ENCODE assay signal across 22 cellular contexts in the genomic region with DNA sequence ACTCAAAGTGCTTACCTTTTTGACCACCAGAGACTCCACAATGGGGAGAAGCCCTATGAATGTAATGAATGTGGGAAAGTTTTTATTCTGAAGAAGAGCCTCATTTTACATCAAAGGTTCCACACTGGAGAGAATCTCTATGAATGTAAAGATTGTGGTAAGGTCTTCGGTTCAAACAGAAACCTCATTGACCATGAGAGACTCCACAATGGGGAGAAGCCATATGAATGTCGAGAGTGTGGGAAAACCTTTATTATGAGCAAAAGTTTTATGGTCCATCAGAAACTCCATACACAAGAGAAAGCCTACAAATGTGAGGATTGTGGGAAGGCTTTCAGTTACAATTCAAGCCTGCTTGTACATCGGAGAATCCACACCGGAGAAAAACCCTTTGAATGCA.
"Had no signal": no experiment of that assay in that cellular context is flagged by ENCODE, and none has a peak within 500 bp of the region (broad histone marks: within the 10 kb centered on the region; RNA-seq: fewer than 3 reads in every experiment).

No MANE protein-coding gene starts in this region.

- H3K27me3 Mint-ChIP-seq: dendritic cell treated with granulocyte-macrophage colony-stimulating factor and Interleukin-4, amounts not matched to agents 40 ng/mL and 50 ng/mL, for 4 days; effector memory CD8-positive, alpha-beta T cell; type B pancreatic cell had no signal

- H3K4me3 ChIP-seq: hepatocyte, left ventricle myocardium inferior, lung, right atrium auricular region, sigmoid colon, skin epidermis, suprapubic skin, thyroid gland had no signal

- H3K4me2 ChIP-seq: hepatocyte had no signal

- H3K4me3 Mint-ChIP-seq: dendritic cell treated with granulocyte-macrophage colony-stimulating factor and Interleukin-4, amounts not matched to agents 40 ng/mL and 50 ng/mL, for 4 days; effector memory CD8-positive, alpha-beta T cell; naive thymus-derived CD8-positive, alpha-beta T cell; type B pancreatic cell had no signal

- H2AFZ ChIP-seq: hepatocyte had no signal

- ATAC-seq: effector memory CD8-positive, alpha-beta T cell; foreskin keratinocyte; left cardiac atrium; naive thymus-derived CD8-positive, alpha-beta T cell; stimulated activated naive CD8-positive, alpha-beta T cell treated with anti-CD3 and anti-CD28 coated beads, Interleukin-15, Interleukin-2, amounts not matched to agents 100 U/mL and 50 U/mL, for 24 hours had no signal

- FAIRE-seq: endothelial cell of umbilical vein, kidney, urothelium cell line had no signal

- H3K9me3 ChIP-seq: thyroid gland had no signal

- H3K27ac ChIP-seq: foreskin keratinocyte, hepatocyte, left ventricle myocardium inferior, neutrophil, right atrium auricular region, sigmoid colon, skin epidermis, suprapubic skin, thyroid gland had no signal

- H3K4me1 ChIP-seq: foreskin keratinocyte, thyroid gland had no signal

- H3K27me3 ChIP-seq: foreskin keratinocyte, hepatocyte, neutrophil, right atrium auricular region, sigmoid colon, suprapubic skin, thyroid gland had no signal

- DNase-seq: effector memory CD8-positive, alpha-beta T cell; foreskin keratinocyte; head of caudate nucleus; kidney; left cardiac atrium; left ventricle myocardium inferior; mesenchymal stem cell; naive thymus-derived CD8-positive, alpha-beta T cell; sigmoid colon; stimulated activated CD4-positive, alpha-beta T cell treated with anti-CD3 and anti-CD28 coated beads, Interleukin-12 subunit alpha, Interleukin-12 subunit beta, amount 100 ng/mL, for 4 hours; stimulated activated naive CD8-positive, alpha-beta T cell treated with anti-CD3 and anti-CD28 coated beads, Interleukin-15, Interleukin-2, amounts not matched to agents 100 U/mL and 50 U/mL, for 24 hours; thyroid gland had no signal

- H3K27ac Mint-ChIP-seq: dendritic cell treated with granulocyte-macrophage colony-stimulating factor and Interleukin-4, amounts not matched to agents 40 ng/mL and 50 ng/mL, for 4 days; effector memory CD8-positive, alpha-beta T cell; naive thymus-derived CD8-positive, alpha-beta T cell; type B pancreatic cell had no signal
